ENCODE assay signal across 28 cellular contexts in genomic region chr12:69437073-69437472, GRCh38.
"Had no signal": no experiment of that assay in that cellular context is flagged by ENCODE, and none has a peak within 500 bp of the region (broad histone marks: within the 10 kb centered on the region; RNA-seq: fewer than 3 reads in every experiment).

No MANE protein-coding gene starts in this region.

- H3K27me3 ChIP-seq: body of pancreas, colonic mucosa, esophagus squamous epithelium, heart left ventricle had no signal

- H3K4me3 Mint-ChIP-seq: activated CD8-positive, alpha-beta T cell treated with anti-CD3 and anti-CD28 coated beads for 36 hours; activated naive CD8-positive, alpha-beta T cell; activated T-cell treated with anti-CD3 and anti-CD28 coated beads, Interleukin-2, amount 50 U/mL, for 4 hours; activated T-helper 17 cell treated with anti-CD3 and anti-CD28 coated beads, Interleukin-2, amount 50 U/mL, for 72 hours; effector memory CD8-positive, alpha-beta T cell had no signal

- H3K36me3 Mint-ChIP-seq: activated naive CD8-positive, alpha-beta T cell had no signal

- H3K4me1 ChIP-seq: colonic mucosa had no signal

- H3K4me3 ChIP-seq: body of pancreas, colonic mucosa, esophagus squamous epithelium, heart left ventricle had no signal

- H3K4me1 Mint-ChIP-seq: activated T-helper 17 cell treated with anti-CD3 and anti-CD28 coated beads, Interleukin-2, amount 50 U/mL, for 72 hours had no signal

- H3K9me3 ChIP-seq: body of pancreas, colonic mucosa, esophagus squamous epithelium, heart left ventricle had no signal

- H3K27ac Mint-ChIP-seq: activated CD8-positive, alpha-beta T cell treated with anti-CD3 and anti-CD28 coated beads for 36 hours; activated naive CD8-positive, alpha-beta T cell; activated T-helper 17 cell treated with anti-CD3 and anti-CD28 coated beads, Interleukin-2, amount 50 U/mL, for 72 hours; effector memory CD8-positive, alpha-beta T cell had no signal

- H3K27ac ChIP-seq: body of pancreas, colonic mucosa, epithelial cell of prostate, heart left ventricle had no signal

- H3K27me3 Mint-ChIP-seq: activated CD8-positive, alpha-beta T cell treated with anti-CD3 and anti-CD28 coated beads for 36 hours; activated naive CD8-positive, alpha-beta T cell; activated T-helper 17 cell treated with anti-CD3 and anti-CD28 coated beads, Interleukin-2, amount 50 U/mL, for 72 hours; effector memory CD8-positive, alpha-beta T cell had no signal

- H3K36me3 ChIP-seq: colonic mucosa, esophagus squamous epithelium, heart left ventricle had no signal

- H3K9me3 Mint-ChIP-seq: activated CD8-positive, alpha-beta T cell treated with anti-CD3 and anti-CD28 coated beads for 36 hours; activated T-cell treated with anti-CD3 and anti-CD28 coated beads, Interleukin-2, amount 50 U/mL, for 4 hours; activated T-helper 17 cell treated with anti-CD3 and anti-CD28 coated beads, Interleukin-2, amount 50 U/mL, for 72 hours; effector memory CD8-positive, alpha-beta T cell had no signal

- DNase-seq: activated CD4-positive, alpha-beta T cell treated with anti-CD3 and anti-CD28 coated beads for 4 hours; activated CD4-positive, alpha-beta T cell treated with anti-CD3 and anti-CD28 coated beads, Interleukin-2, amount 50 U/mL, for 1 hour; activated CD4-positive, alpha-beta T cell treated with anti-CD3 and anti-CD28 coated beads, Interleukin-2, amount 50 U/mL, for 48 hours; activated CD4-positive, CD25-positive, alpha-beta regulatory T cell; activated CD4-positive, CD25-positive, alpha-beta regulatory T cell treated with anti-CD3 and anti-CD28 coated beads, Interleukin-2, amount 50 U/mL, for 72 hours; activated CD8-positive, alpha-beta memory T cell treated with anti-CD3 and anti-CD28 coated beads for 24 hours; activated CD8-positive, alpha-beta T cell treated with anti-CD3 and anti-CD28 coated beads for 36 hours; activated effector memory CD4-positive, alpha-beta T cell treated with Interleukin-2 at 50 U/mL for 16 hours; activated gamma-delta T cell treated with Interleukin-2 at 50 U/mL for 16 hours; activated naive CD4-positive, alpha-beta T cell treated with anti-CD3 and anti-CD28 coated beads, Interleukin-2, amount 50 U/mL, for 16 hours; activated naive CD4-positive, alpha-beta T cell treated with Interleukin-2 at 50 U/mL for 16 hours; activated T-cell treated with anti-CD3 and anti-CD28 coated beads, Interleukin-2, amount 50 U/mL, for 4 hours; amygdala; aorta; body of pancreas; central memory CD4-positive, alpha-beta T cell; cerebellar nuclear complex; colonic mucosa; effector CD4-positive, alpha-beta T cell; effector memory CD8-positive, alpha-beta T cell; esophagus squamous epithelium; foreskin melanocyte; glutamatergic neuron; heart left ventricle; T-helper 2 cell had no signal

- ATAC-seq: activated CD8-positive, alpha-beta T cell treated with anti-CD3 and anti-CD28 coated beads for 36 hours; activated T-cell treated with anti-CD3 and anti-CD28 coated beads, Interleukin-2, amount 50 U/mL, for 4 hours; activated T-helper 17 cell treated with anti-CD3 and anti-CD28 coated beads, Interleukin-2, amount 50 U/mL, for 72 hours; body of pancreas; effector memory CD8-positive, alpha-beta T cell; heart left ventricle had no signal
